17 cellular contexts compared by ENCODE assay signal in genomic region chr9:9874270-9874669, GRCh38.
DNase-seq lines count a peak whose midpoint lies in the region; ATAC-seq and TF ChIP-seq lines count a peak whose summit lies in the region.
"Had no signal": no experiment of that assay in that cellular context is flagged by ENCODE, and none has a peak within 500 bp of the region (broad histone marks: within the 10 kb centered on the region; RNA-seq: fewer than 3 reads in every experiment).

No MANE protein-coding gene starts in this region.

- no peak overlapping the region for H3K4me2 ChIP-seq in OCI-LY7 (ENCODE audit: low read length)
- H3K4me2 ChIP-seq: BLaER1, KMS-11 had no signal

- no peaks in the 10 kb centered on the region for H3K9me3 ChIP-seq in OCI-LY7 (ENCODE audit: low read length)
- H3K9me3 ChIP-seq: BLaER1 had no signal

- H3K27ac ChIP-seq in OCI-LY7 (ENCODE audit: low read depth, low read length, poor library complexity, severe bottlenecking) = no peak overlapping the region
- H3K27ac ChIP-seq: 22Rv1, BLaER1, KMS-11 had no signal

- H4K20me1 ChIP-seq in OCI-LY7 (ENCODE audit: insufficient read depth, low read length) = no peaks in the 10 kb centered on the region
- H4K20me1 ChIP-seq: BLaER1 had no signal

- POLR2A ChIA-PET in OCI-LY7 (lab: Charles Lee) = interaction anchor here (0.8 kb wide), 1 partner anchor 31 kb away, joined by 4 read pairs; no protein-coding TSS in a partner anchor

- no peaks in the 10 kb centered on the region for H3K4me1 ChIP-seq in OCI-LY7 (ENCODE audit: insufficient read depth, low read length, poor library complexity, severe bottlenecking)
- H3K4me1 ChIP-seq: BLaER1 had no signal

- DNase-seq in NAMALWA (ENCODE audit: low spot score) (peak; percentile 12), OCI-LY7 (ENCODE audit: low spot score) (no peak), GM10266 (ENCODE audit: extremely low spot score) (no peak), AG08395 (ENCODE audit: low spot score) (no peak), left ventricle myocardium superior (no peak)
- DNase-seq: AML-193, Calu3, DMS 273 treated with DMSO at 0.1 percent for 48 hours, DMS79 had no signal

- no peak overlapping the region for H3K4me3 ChIP-seq in OCI-LY7 (ENCODE audit: low read depth, low read length, poor library complexity, severe bottlenecking)
- H3K4me3 ChIP-seq: BLaER1 had no signal

- H3K79me2 ChIP-seq in OCI-LY7 (ENCODE audit: insufficient read depth, low read depth, low read length) = no peaks in the 10 kb centered on the region

- no TSS peak for BruUV-seq in OCI-LY7 (replicated peaks; lab: Mats Ljungman, UMichigan)

- ATAC-seq in GM18498 (IDR thresholded peaks at IDR 0.05; ENCODE audit: unreplicated experiment) (peak; percentile 54), HG02798 (IDR thresholded peaks at IDR 0.05; ENCODE audit: poor library complexity, unreplicated experiment) (peak; percentile 41), HG03280 (IDR thresholded peaks at IDR 0.05; ENCODE audit: unreplicated experiment) (no peak), left ventricle myocardium superior (no peak)
- ATAC-seq: HCT116, HepG2 had no signal

- TF ChIP-seq CTCF in OCI-LY7 (conservative IDR thresholded peaks at IDR 0.05; ENCODE audit: low read length) (no peak), GM10266 (IDR thresholded peaks at IDR 0.05; ENCODE audit: control insufficient read depth, insufficient read depth, low read depth, missing control alignments) (no peak)

- intact Hi-C loops in OCI-LY7 (cut with micrococcal nuclease; ENCODE audit: unreplicated experiment) (no loop called here), left ventricle myocardium superior (cut with micrococcal nuclease) (no loop called here)

- H3K9me2 ChIP-seq in OCI-LY7 (ENCODE audit: insufficient read depth, low read length) = no peaks in the 10 kb centered on the region; the same call in 1 of the 2 replicates

- H3K36me3 ChIP-seq in OCI-LY7 (ENCODE audit: insufficient read depth, low read length) = no peaks in the 10 kb centered on the region
- H3K36me3 ChIP-seq: BLaER1 had no signal

- H2AFZ ChIP-seq in OCI-LY7 (ENCODE audit: low read length) = peak overlapping the region; percentile 30; the same call in 1 of the 2 replicates

- CTCF ChIA-PET in OCI-LY7 (lab: Charles Lee; ENCODE audit: unreplicated experiment) = no interaction called here

Comparison
In these comparisons a context has a peak if more than half of its experiments do, and no peak if none do; other contexts are left out.
1. ATAC-seq: peak in GM18498 (single experiment) and HG02798 (single experiment); none in HG03280 (single experiment) and left ventricle myocardium superior (single experiment).